9 cellular contexts compared by ENCODE assay signal in genomic region chr4:15920723-15921591, GRCh38. TPM values are rescaled to one million over a fixed set of nuclear protein-coding genes. Genes with fewer than 3 reads are reported as not detected.
DNase-seq lines count a peak whose midpoint lies in the region; ATAC-seq and TF ChIP-seq lines count a peak whose summit lies in the region.
"Had no signal": no experiment of that assay in that cellular context is flagged by ENCODE, and none has a peak within 500 bp of the region (broad histone marks: within the 10 kb centered on the region; RNA-seq: fewer than 3 reads in every experiment).

No MANE protein-coding gene starts in this region.

- intact Hi-C loops in Right ventricle myocardium inferior (cut with DNase I), result no loop called here
- intact Hi-C loops in cardiac septum (cut with DNase I), result no loop called here
- intact Hi-C loops in upper lobe of right lung (cut with DNase I), result no loop called here

- H3K27ac ChIP-seq in right atrium auricular region (no peak overlapping the region), upper lobe of right lung (no peak overlapping the region)
- H3K27ac ChIP-seq: skin epidermis had no signal

- ATAC-seq in Right ventricle myocardium inferior (peak; percentile 28), upper lobe of right lung (peak; percentile 57), HG02623 (IDR thresholded peaks at IDR 0.05; ENCODE audit: unreplicated experiment) (no peak)

- H3K4me3 ChIP-seq in right atrium auricular region (no peak overlapping the region), upper lobe of right lung (no peak overlapping the region)
- H3K4me3 ChIP-seq: skin epidermis had no signal

- H3K4me1 ChIP-seq in right atrium auricular region (peaks cover 0 to 8% of the 10 kb centered on the region in 2 donors), upper lobe of right lung (no peaks in the 10 kb centered on the region)

- TF ChIP-seq CTCF in right atrium auricular region (IDR thresholded peaks at IDR 0.05) (no peak), upper lobe of right lung (IDR thresholded peaks at IDR 0.05) (no peak)

- DNase-seq in Right ventricle myocardium inferior (ENCODE audit: missing footprints) (no peak), cardiac septum (ENCODE audit: low spot score) (no peak), T1000 (lab: John Stamatoyannopoulos, UW) (peak; percentile 95), right atrium auricular region (ENCODE audit: low spot score) (peak; percentile 88), upper lobe of right lung (peak; percentile 68), NAMALWA (ENCODE audit: low spot score) (no peak), NK-92 (lab: John Stamatoyannopoulos, UW; ENCODE audit: unreplicated experiment) (no peak)

- H3K27me3 ChIP-seq in right atrium auricular region, result no peaks in the 10 kb centered on the region
- H3K27me3 ChIP-seq in upper lobe of right lung, result no peaks in the 10 kb centered on the region

- H3K36me3 ChIP-seq in right atrium auricular region (no peaks in the 10 kb centered on the region), upper lobe of right lung (no peaks in the 10 kb centered on the region)

- H3K9me3 ChIP-seq in right atrium auricular region, result no peaks in the 10 kb centered on the region
- no peaks in the 10 kb centered on the region for H3K9me3 ChIP-seq in upper lobe of right lung

RNA-seq across cellular contexts. Expression of gene FGFBP1, which starts 17.6 kb away (rescaled TPM):
- total RNA-seq in Right ventricle myocardium inferior (not detected), cardiac septum (not detected), right atrium auricular region (under 1 TPM in 1 of 2 donors, not detected in 1; 0.94 TPM), upper lobe of right lung (3.3 TPM)

RNA-seq across cellular contexts. Expression of gene FGFBP2, which starts 42.0 kb away (rescaled TPM):
- total RNA-seq in Right ventricle myocardium inferior (2.7 TPM), cardiac septum (2.6 TPM), right atrium auricular region (10 to 100 TPM in 1 of 2 donors, 1 to 10 TPM in 1; 4.8 to 10.7 TPM), upper lobe of right lung (5.6 TPM)

Comparison
In these comparisons a context has a peak if more than half of its experiments do, and no peak if none do; other contexts are left out.
1. DNase-seq: peak in T1000 (single experiment), right atrium auricular region (single experiment) and upper lobe of right lung (single experiment); none in Right ventricle myocardium inferior (single experiment), cardiac septum (single experiment), NAMALWA (single experiment) and NK-92 (single experiment).